Comparison of ENCODE assay signal across 9 cellular contexts in genomic region chr4:152189451-152190179, GRCh38.
DNase-seq lines count a peak whose midpoint lies in the region; ATAC-seq and TF ChIP-seq lines count a peak whose summit lies in the region.
"Had no signal": no experiment of that assay in that cellular context is flagged by ENCODE, and none has a peak within 500 bp of the region (broad histone marks: within the 10 kb centered on the region; RNA-seq: fewer than 3 reads in every experiment).

No MANE protein-coding gene starts in this region.

- no peak overlapping the region for H3K4me3 Mint-ChIP-seq in WTC11
- H3K4me3 Mint-ChIP-seq in activated T-cell treated with anti-CD3 and anti-CD28 coated beads, Interleukin-2, amount 50 U/mL, for 24 hours: no peak overlapping the region
- H3K4me3 Mint-ChIP-seq: B cell had no signal

- no peaks in the 10 kb centered on the region for H3K36me3 Mint-ChIP-seq in WTC11
- no peaks in the 10 kb centered on the region for H3K36me3 Mint-ChIP-seq in activated T-cell treated with anti-CD3 and anti-CD28 coated beads, Interleukin-2, amount 50 U/mL, for 24 hours (ENCODE audit: low read depth)

- H3K27ac Mint-ChIP-seq in WTC11: no peak overlapping the region
- no peak overlapping the region for H3K27ac Mint-ChIP-seq in activated T-cell treated with anti-CD3 and anti-CD28 coated beads, Interleukin-2, amount 50 U/mL, for 24 hours
- H3K27ac Mint-ChIP-seq: B cell had no signal

- H3K27me3 Mint-ChIP-seq in WTC11 (ENCODE audit: low read depth): no peaks in the 10 kb centered on the region
- no peaks in the 10 kb centered on the region for H3K27me3 Mint-ChIP-seq in activated T-cell treated with anti-CD3 and anti-CD28 coated beads, Interleukin-2, amount 50 U/mL, for 24 hours

- peaks cover 10% of the 10 kb centered on the region for H3K9me3 Mint-ChIP-seq in WTC11
- H3K9me3 Mint-ChIP-seq in activated T-cell treated with anti-CD3 and anti-CD28 coated beads, Interleukin-2, amount 50 U/mL, for 24 hours: no peaks in the 10 kb centered on the region

- CTCF ChIA-PET in WTC11 (lab: Charles Lee): no interaction called here

- peak; percentile 63 for ATAC-seq in GM19035 (IDR thresholded peaks at IDR 0.05; ENCODE audit: unreplicated experiment)
- ATAC-seq in HG02884 (IDR thresholded peaks at IDR 0.05; ENCODE audit: unreplicated experiment): peak; percentile 69
- ATAC-seq in WTC11: no peak

- POLR2A ChIA-PET in WTC11 (lab: Charles Lee): interaction anchor here (0.6 kb wide), 1 partner anchor 188 kb away, joined by 6 read pairs; no protein-coding TSS in a partner anchor

- DNase-seq in COR-L47 (lab: John Stamatoyannopoulos, UW): peak; percentile 16
- peak; percentile 48 for DNase-seq in NCI-H2029 (lab: John Stamatoyannopoulos, UW)
- DNase-seq in WTC11 (ENCODE audit: low spot score): no peak
- no peak for DNase-seq in T-helper 9 cell
- DNase-seq in activated T-cell treated with anti-CD3 and anti-CD28 coated beads, Interleukin-2, amount 50 U/mL, for 24 hours: no peak
- no peak for DNase-seq in NOMO-1 treated with DMSO at 0.1 percent for 48 hours (lab: John Stamatoyannopoulos, UW; ENCODE audit: unreplicated experiment)

- no peak for TF ChIP-seq CTCF in WTC11 (IDR thresholded peaks at IDR 0.05)

- no peaks in the 10 kb centered on the region for H3K4me1 Mint-ChIP-seq in WTC11
- H3K4me1 Mint-ChIP-seq in activated T-cell treated with anti-CD3 and anti-CD28 coated beads, Interleukin-2, amount 50 U/mL, for 24 hours (ENCODE audit: low read depth): peaks cover 12% of the 10 kb centered on the region

TF ChIP-seq in WTC11, 78 proteins besides CTCF, POLR2A, EP300 and RAD21:
- TF ChIP-seq, protein P1, sequence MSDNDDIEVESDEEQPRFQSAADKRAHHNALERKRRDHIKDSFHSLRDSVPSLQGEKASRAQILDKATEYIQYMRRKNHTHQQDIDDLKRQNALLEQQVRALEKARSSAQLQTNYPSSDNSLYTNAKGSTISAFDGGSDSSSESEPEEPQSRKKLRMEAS (CRISPR knock-in tag; IDR thresholded peaks at IDR 0.05): no peak
- TF ChIP-seq ZNF138 (CRISPR knock-in tag; conservative IDR thresholded peaks at IDR 0.05) (no peak), FOXP1 (CRISPR knock-in tag; IDR thresholded peaks at IDR 0.05; ENCODE audit: borderline replicate concordance) (no peak), GABPB1 (CRISPR knock-in tag; IDR thresholded peaks at IDR 0.05) (no peak), FOXJ3 (CRISPR knock-in tag; IDR thresholded peaks at IDR 0.05; ENCODE audit: borderline replicate concordance) (no peak), TEAD1 (CRISPR knock-in tag; IDR thresholded peaks at IDR 0.05) (no peak), RELA (CRISPR knock-in tag; IDR thresholded peaks at IDR 0.05; ENCODE audit: borderline replicate concordance) (no peak)
- TF ChIP-seq, protein P2, sequence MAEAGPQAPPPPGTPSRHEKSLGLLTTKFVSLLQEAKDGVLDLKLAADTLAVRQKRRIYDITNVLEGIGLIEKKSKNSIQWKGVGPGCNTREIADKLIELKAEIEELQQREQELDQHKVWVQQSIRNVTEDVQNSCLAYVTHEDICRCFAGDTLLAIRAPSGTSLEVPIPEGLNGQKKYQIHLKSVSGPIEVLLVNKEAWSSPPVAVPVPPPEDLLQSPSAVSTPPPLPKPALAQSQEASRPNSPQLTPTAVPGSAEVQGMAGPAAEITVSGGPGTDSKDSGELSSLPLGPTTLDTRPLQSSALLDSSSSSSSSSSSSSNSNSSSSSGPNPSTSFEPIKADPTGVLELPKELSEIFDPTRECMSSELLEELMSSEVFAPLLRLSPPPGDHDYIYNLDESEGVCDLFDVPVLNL (CRISPR knock-in tag; IDR thresholded peaks at IDR 0.05; ENCODE audit: borderline replicate concordance, low read depth): no peak
- TF ChIP-seq, protein P3, sequence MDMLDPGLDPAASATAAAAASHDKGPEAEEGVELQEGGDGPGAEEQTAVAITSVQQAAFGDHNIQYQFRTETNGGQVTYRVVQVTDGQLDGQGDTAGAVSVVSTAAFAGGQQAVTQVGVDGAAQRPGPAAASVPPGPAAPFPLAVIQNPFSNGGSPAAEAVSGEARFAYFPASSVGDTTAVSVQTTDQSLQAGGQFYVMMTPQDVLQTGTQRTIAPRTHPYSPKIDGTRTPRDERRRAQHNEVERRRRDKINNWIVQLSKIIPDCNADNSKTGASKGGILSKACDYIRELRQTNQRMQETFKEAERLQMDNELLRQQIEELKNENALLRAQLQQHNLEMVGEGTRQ (CRISPR knock-in tag; IDR thresholded peaks at IDR 0.05): no peak

Comparison
In these comparisons a context has a peak if more than half of its experiments do, and no peak if none do; other contexts are left out.
1. DNase-seq: peak in COR-L47 (single experiment) and NCI-H2029 (single experiment); none in WTC11 (single experiment), T-helper 9 cell (single experiment), activated T-cell treated with anti-CD3 and anti-CD28 coated beads, Interleukin-2, amount 50 U/mL, for 24 hours (single experiment) and NOMO-1 treated with DMSO at 0.1 percent for 48 hours (single experiment).